Comparison of ENCODE assay signal across 9 cellular contexts in genomic region chr10:3932597-3933380, GRCh38.
"Had no signal": no experiment of that assay in that cellular context is flagged by ENCODE, and none has a peak within 500 bp of the region (broad histone marks: within the 10 kb centered on the region; RNA-seq: fewer than 3 reads in every experiment).

No MANE protein-coding gene starts in this region.

- H3K4me1 Mint-ChIP-seq: neural crest cell had no signal

- H3K4me3 Mint-ChIP-seq: neural crest cell, WTC11 had no signal

- DNase-seq: activated CD4-positive, alpha-beta T cell treated with anti-CD3 and anti-CD28 coated beads, Interleukin-2, amount 50 U/mL, for 4 hours; hippocampal formation; left ventricle myocardium superior; pancreas; stimulated activated CD4-positive, alpha-beta T cell treated with anti-CD3 and anti-CD28 coated beads, Interleukin-15, amount 100 ng/mL, for 24 hours; stimulated activated CD4-positive, alpha-beta T cell treated with anti-CD3 and anti-CD28 coated beads, Interleukin-4, amount 100 ng/mL, for 24 hours had no signal

- H3K36me3 Mint-ChIP-seq: WTC11 had no signal

- ATAC-seq: esophagus mucosa, left ventricle myocardium superior, pancreas, WTC11 had no signal

- H3K27ac Mint-ChIP-seq: WTC11 had no signal

- H3K9me3 Mint-ChIP-seq: neural crest cell, WTC11 had no signal
